In genomic region chr9:87479801-87480201, GRCh38 we compare ENCODE assay signal across 8 cellular contexts. TPM values are rescaled to one million over a fixed set of nuclear protein-coding genes. Genes with fewer than 3 reads are reported as not detected.
DNase-seq lines count a peak whose midpoint lies in the region; ATAC-seq and TF ChIP-seq lines count a peak whose summit lies in the region.

No MANE protein-coding gene starts in this region.

- no peak for DNase-seq in GM23338 (ENCODE audit: low spot score)
- DNase-seq in MG63: peak; percentile 65
- no peak for DNase-seq in left ventricle myocardium superior
- DNase-seq in DMS53 treated with DMSO at 0.1 percent for 48 hours (lab: John Stamatoyannopoulos, UW; ENCODE audit: unreplicated experiment): no peak
- DNase-seq in psoas muscle: no peak
- DNase-seq in NCI-H1694 treated with DMSO at 0.1 percent for 48 hours (lab: John Stamatoyannopoulos, UW): no peak
- DNase-seq in activated CD4-positive, alpha-beta T cell treated with anti-CD3 and anti-CD28 coated beads, Interleukin-2, amount 10 ng/mL, durations not matched to agents 24 days and 14 days: no peak

- H3K4me3 ChIP-seq in GM23338: no peak overlapping the region
- no peak overlapping the region for H3K4me3 ChIP-seq in MG63
- no peak overlapping the region for H3K4me3 ChIP-seq in psoas muscle

- no peaks in the 10 kb centered on the region for H3K9me2 ChIP-seq in GM23338 (ENCODE audit: insufficient read depth)

- peak overlapping the region; percentile 66 for H2AFZ ChIP-seq in GM23338

- no peak overlapping the region for H3K4me3 Mint-ChIP-seq in GM23338
- no peak overlapping the region for H3K4me3 Mint-ChIP-seq in activated CD4-positive, alpha-beta T cell treated with anti-CD3 and anti-CD28 coated beads, Interleukin-2, amount 10 ng/mL, durations not matched to agents 24 days and 14 days

- H3K9me3 Mint-ChIP-seq in GM23338: no peaks in the 10 kb centered on the region
- no peaks in the 10 kb centered on the region for H3K9me3 Mint-ChIP-seq in activated CD4-positive, alpha-beta T cell treated with anti-CD3 and anti-CD28 coated beads, Interleukin-2, amount 10 ng/mL, durations not matched to agents 24 days and 14 days

- H3F3A ChIP-seq in GM23338 (replicated peaks; ENCODE audit: low read depth): 0 out of 2 replicates have a peak, but pooled peaks cover 2% of the 10 kb centered on the region

- no peaks in the 10 kb centered on the region for H3K27me3 ChIP-seq in GM23338 (ENCODE audit: insufficient read depth)
- H3K27me3 ChIP-seq in MG63: no peaks in the 10 kb centered on the region
- H3K27me3 ChIP-seq in psoas muscle (ENCODE audit: insufficient read depth in 3 of 3, low read length in 2 of 3): no peaks in the 10 kb centered on the region

- no peaks in the 10 kb centered on the region; the same call in 2 of the 3 replicates for H3K4me1 Mint-ChIP-seq in GM23338
- peaks cover 4% of the 10 kb centered on the region for H3K4me1 Mint-ChIP-seq in activated CD4-positive, alpha-beta T cell treated with anti-CD3 and anti-CD28 coated beads, Interleukin-2, amount 10 ng/mL, durations not matched to agents 24 days and 14 days

- no peaks in the 10 kb centered on the region for H4K20me1 ChIP-seq in GM23338 (replicated peaks; ENCODE audit: insufficient read depth)

- 88 to 91% (median 88%) methylated on average over 4 of the region's 4 CpGs for WGBS in psoas muscle, 3 donors

- H3K4me1 ChIP-seq in GM23338 (ENCODE audit: insufficient read depth) (no peaks in the 10 kb centered on the region), psoas muscle (no peaks in the 10 kb centered on the region)

- no peaks in the 10 kb centered on the region for H3K36me3 Mint-ChIP-seq in GM23338 (ENCODE audit: low read depth)
- no peaks in the 10 kb centered on the region for H3K36me3 Mint-ChIP-seq in activated CD4-positive, alpha-beta T cell treated with anti-CD3 and anti-CD28 coated beads, Interleukin-2, amount 10 ng/mL, durations not matched to agents 24 days and 14 days (ENCODE audit: low read depth)

- no peaks in the 10 kb centered on the region for H3K36me3 ChIP-seq in GM23338 (ENCODE audit: insufficient read depth)
- no peaks in the 10 kb centered on the region for H3K36me3 ChIP-seq in MG63
- no peaks in the 10 kb centered on the region for H3K36me3 ChIP-seq in psoas muscle (ENCODE audit: insufficient read depth in 1 of 2, low read depth in 1 of 2)

- no peaks in the 10 kb centered on the region for H3K79me2 ChIP-seq in GM23338 (replicated peaks; ENCODE audit: insufficient read depth)

- intact Hi-C loops in left ventricle myocardium superior (cut with micrococcal nuclease): no loop called here
- intact Hi-C loops in psoas muscle (cut with DNase I): no loop called here
- intact Hi-C loops in activated CD4-positive, alpha-beta T cell treated with anti-CD3 and anti-CD28 coated beads, Interleukin-2, amount 10 ng/mL, durations not matched to agents 24 days and 14 days (cut with micrococcal nuclease): no loop called here

- no peak overlapping the region for H3K4me2 ChIP-seq in GM23338

- TF ChIP-seq CTCF in GM23338 (conservative IDR thresholded peaks at IDR 0.05; ENCODE audit: low read depth in 2 of 2): no peak
- TF ChIP-seq CTCF in psoas muscle (IDR thresholded peaks at IDR 0.05): no peak

- H3K27ac ChIP-seq in GM23338 (ENCODE audit: low read depth) (no peak overlapping the region), psoas muscle (no peak overlapping the region)

- H3K27me3 Mint-ChIP-seq in GM23338 (ENCODE audit: insufficient read depth, low read depth, poor library complexity): peaks cover 3% of the 10 kb centered on the region
- no peaks in the 10 kb centered on the region for H3K27me3 Mint-ChIP-seq in activated CD4-positive, alpha-beta T cell treated with anti-CD3 and anti-CD28 coated beads, Interleukin-2, amount 10 ng/mL, durations not matched to agents 24 days and 14 days

- ATAC-seq in GM18511 (IDR thresholded peaks at IDR 0.05; ENCODE audit: unreplicated experiment) (peak; percentile 81), GM23338 (no peak), left ventricle myocardium superior (peak; percentile 55), psoas muscle (no peak)

- H3K27ac Mint-ChIP-seq in GM23338: no peak overlapping the region; the same call in 1 of the 2 replicates
- H3K27ac Mint-ChIP-seq in activated CD4-positive, alpha-beta T cell treated with anti-CD3 and anti-CD28 coated beads, Interleukin-2, amount 10 ng/mL, durations not matched to agents 24 days and 14 days: no peak overlapping the region

- no peaks in the 10 kb centered on the region for H3K9me3 ChIP-seq in MG63
- no peaks in the 10 kb centered on the region for H3K9me3 ChIP-seq in psoas muscle

TF ChIP-seq in GM23338, 12 proteins besides CTCF, POLR2A, EP300 and RAD21 (continues in another document):
- no peak for TF ChIP-seq REST (IDR thresholded peaks at IDR 0.05; ENCODE audit: unreplicated experiment)

RNA-seq across cellular contexts. Expression of gene DAPK1, which starts 17.9 kb away (rescaled TPM):
- 109 and 134 TPM in 2 replicates for total RNA-seq in GM23338 (2014; rRNA removed; shearing (Covaris generic))
- polyA plus RNA-seq in GM23338 (2016; fragmentation: Nextera tagmentation; extraction: Ambion mirVana): 32.2 and 37.0 TPM in 2 replicates
- total RNA-seq in MG63 (2014; rRNA removed; shearing (Covaris generic); ENCODE audit: low replicate concordance): 36.4 and 44.6 TPM in 2 replicates
- 10.2 TPM for total RNA-seq in left ventricle myocardium superior
- total RNA-seq in psoas muscle: 1 to 10 TPM; 2.2 to 8.4 (median 3.4) TPM
- 1 to 10 TPM in 1 of 3 donors, under 1 TPM in 2; 0.66 to 1.3 (median 0.66) TPM for polyA plus RNA-seq in psoas muscle
- total RNA-seq in activated CD4-positive, alpha-beta T cell treated with anti-CD3 and anti-CD28 coated beads, Interleukin-2, amount 10 ng/mL, durations not matched to agents 24 days and 14 days: 2.2 and 3.6 TPM in 2 replicates

Comparison
In these comparisons a context has a peak if more than half of its experiments do, and no peak if none do; other contexts are left out.
1. ATAC-seq: peak in GM18511 (single experiment) and left ventricle myocardium superior (single experiment); none in GM23338 (single experiment) and psoas muscle (0 of 4).